Comparison of ENCODE assay signal across 8 cellular contexts in the genomic region with DNA sequence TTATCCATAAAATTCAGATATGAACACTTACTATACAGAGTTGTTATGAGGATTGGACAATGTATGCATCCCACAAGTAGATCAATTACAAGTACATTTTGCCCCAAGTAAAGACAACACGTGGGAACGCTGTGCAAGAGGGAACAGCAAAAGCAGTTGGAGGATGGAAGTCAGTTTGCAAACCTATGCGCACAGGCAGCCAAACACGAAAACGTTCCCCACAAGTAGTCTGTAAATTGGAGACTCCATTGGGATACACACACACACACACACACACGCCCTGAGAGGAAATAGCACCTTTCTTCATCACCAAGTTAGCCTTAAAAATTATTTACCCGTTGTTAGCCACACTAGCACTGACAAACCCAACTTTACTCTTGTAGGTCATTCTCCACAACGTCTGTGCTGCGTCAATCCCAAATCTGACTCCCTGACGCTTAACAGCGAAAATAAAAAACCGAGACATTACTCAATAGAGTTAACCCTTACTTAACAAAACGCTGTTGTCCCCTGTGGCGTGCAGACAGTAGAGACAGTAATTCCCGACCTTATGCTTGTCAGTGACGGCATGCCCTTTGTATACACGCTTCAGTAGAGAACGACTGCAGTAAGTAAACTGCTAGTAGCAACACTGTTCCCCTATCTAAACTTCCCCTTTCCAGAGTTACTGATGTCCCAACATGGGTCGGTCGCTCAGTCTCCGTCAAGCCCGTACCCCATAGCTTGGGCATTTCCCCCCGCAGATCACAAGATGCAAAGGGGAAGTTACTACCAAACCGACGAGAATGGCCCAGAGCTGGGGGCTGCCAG. TPM values are rescaled to one million over a fixed set of nuclear protein-coding genes. Genes with fewer than 3 reads are reported as not detected.
DNase-seq lines count a peak whose midpoint lies in the region; ATAC-seq, FAIRE-seq and TF ChIP-seq lines count a peak whose summit lies in the region.

No MANE protein-coding gene starts in this region.

- H3K9me3 ChIP-seq in K562 (replicated peaks; ENCODE audit: control insufficient read depth, insufficient read depth, low read depth, low read length) (no peaks in the 10 kb centered on the region), iPS-15b (ENCODE audit: control insufficient read depth, insufficient read depth, low read length) (no peaks in the 10 kb centered on the region)

- H3K9ac ChIP-seq in K562 (ENCODE audit: insufficient read depth in 1 of 2, low read depth in 2 of 2, low read length in 2 of 2) (peak overlapping the region; percentile 66 to 95), iPS-15b (ENCODE audit: low read depth, low read length) (peak overlapping the region; percentile 58)

- peak overlapping the region; percentile 60 for H3K27ac ChIP-seq in K562 (ENCODE audit: extremely low read depth, low read depth, low read length)

- ATAC-seq in GM19043 (IDR thresholded peaks at IDR 0.05; ENCODE audit: low read depth, unreplicated experiment) = peak; percentile 42
- peak; percentile 45 for ATAC-seq in HG03108 (IDR thresholded peaks at IDR 0.05; ENCODE audit: unreplicated experiment)
- peak; percentile 76 for ATAC-seq in K562

- no peaks in the 10 kb centered on the region for H4K20me1 ChIP-seq in K562 (replicated peaks; ENCODE audit: control insufficient read depth, insufficient read depth, low read length)

- CTCF ChIA-PET in K562 (lab: Yijun Ruan, JAX; ENCODE audit: low intra/inter-chr PET ratio) = no interaction called here

- BruUV-seq in K562 (replicated peaks; lab: Mats Ljungman, UMichigan) = TSS peak; percentile 52

- H2AFZ ChIP-seq in K562 (ENCODE audit: low read depth, low read length) = peak overlapping the region; percentile 99

- peaks cover 24% of the 10 kb centered on the region for H3K79me2 ChIP-seq in K562 (ENCODE audit: control insufficient read depth, insufficient read depth, low read length)

- TF ChIP-seq RAD21 in K562 (CRISPR knock-in tag; conservative IDR thresholded peaks at IDR 0.05 in 1 of 2, IDR thresholded peaks at IDR 0.05 in 1 of 2) = no peak

- H3K4me1 ChIP-seq in K562 (replicated peaks in 1 of 2; ENCODE audit: control insufficient read depth in 2 of 2, insufficient read depth in 2 of 2, low read length in 2 of 2) = peaks cover 4 to 10% of the 10 kb centered on the region in 2 experiments; a peak in 4 of 5 replicates
- H3K4me1 ChIP-seq in iPS-15b (ENCODE audit: control insufficient read depth, insufficient read depth, low read length) = peaks cover 13% of the 10 kb centered on the region

- TF ChIP-seq CTCF in K562 (IDR thresholded peaks at IDR 0.05 in 2 of 3, conservative IDR thresholded peaks at IDR 0.05 in 1 of 3; ENCODE audit: insufficient read depth in 2 of 3, low read depth in 1 of 3, low read length in 3 of 3) = no peak
- no peak for TF ChIP-seq CTCF in D721Med (IDR thresholded peaks at IDR 0.05; ENCODE audit: insufficient read depth, missing control alignments)

- peak overlapping the region; percentile 99 for H3K4me2 ChIP-seq in K562 (ENCODE audit: insufficient read depth, low read length)

- intact Hi-C loops in K562 (cut with micrococcal nuclease) = loop anchor here (5.0 kb wide), 2 partner anchors 67 to 107 kb away; partner anchors contain the start of genes CISD2 and UBE2D3

- H3K27me3 ChIP-seq in K562 (ENCODE audit: control insufficient read depth in 2 of 2, insufficient read depth in 2 of 2, low read length in 2 of 2) (no peaks in the 10 kb centered on the region), iPS-15b (ENCODE audit: control insufficient read depth, insufficient read depth, low read length) (no peaks in the 10 kb centered on the region)

- 3% methylated on average over 25 of the region's 25 CpGs for WGBS in K562 (ENCODE audit: insufficient coverage, low coverage, missing lambda C conversion rate)

- DNase-seq in COR-L47 (lab: John Stamatoyannopoulos, UW) = peak; percentile 10
- DNase-seq in OCI-M2 (lab: John Stamatoyannopoulos, UW; ENCODE audit: unreplicated experiment) = peak; percentile 36
- peak in 3 of 4 experiments; percentile 29 to 47 (median 46) for DNase-seq in K562 (ENCODE audit: extremely low read depth in 1 of 4, low spot score in 3 of 4)
- DNase-seq in skeletal muscle cell (ENCODE audit: low read depth) = no peak
- DNase-seq in D721Med (ENCODE audit: insufficient read length, low spot score) = no peak

- in situ Hi-C loops in K562 (cut with MboI) = no loop called here

- POLR2A ChIA-PET in K562 (lab: Yijun Ruan, JAX) = interaction anchor here (0.8 to 1.3 kb wide), 3 partner anchors 30 to 159 kb away, joined by 3 to 4 read pairs (median 3); no protein-coding TSS in a partner anchor

- H3K4me3 ChIP-seq in K562 (peak overlapping the region; percentile 71), iPS-15b (ENCODE audit: low read depth, low read length) (peak overlapping the region; percentile 96), skeletal muscle cell (ENCODE audit: low read depth, low read length) (peak overlapping the region; percentile 81)

- H3K36me3 ChIP-seq in K562 (ENCODE audit: control insufficient read depth, insufficient read depth, low read length) = no peaks in the 10 kb centered on the region
- no peaks in the 10 kb centered on the region for H3K36me3 ChIP-seq in iPS-15b (ENCODE audit: control insufficient read depth, insufficient read depth, low read length)

- TF ChIP-seq POLR2A in K562 (conservative IDR thresholded peaks at IDR 0.05) = no peak

- H3K9me1 ChIP-seq in K562 (ENCODE audit: control insufficient read depth, insufficient read depth, low read length) = no peaks in the 10 kb centered on the region

- TF ChIP-seq EP300 in K562 (IDR thresholded peaks at IDR 0.05; ENCODE audit: low read length) = no peak

- FAIRE-seq in K562 (lab: Jason Lieb, UNC) (peak; percentile 79), D721Med (lab: Jason Lieb, UNC) (no peak)

TF ChIP-seq in K562, 482 proteins besides CTCF, POLR2A, EP300 and RAD21 (continues in another document):
- TF ChIP-seq ZNF224 (CRISPR knock-in tag; IDR thresholded peaks at IDR 0.05) = 0 out of 2 replicates have a peak, but pooled peaks have one; percentile 46
- TF ChIP-seq HNRNPH1 (optimal IDR thresholded peaks at IDR 0.05; ENCODE audit: low read depth, low read length) = no peak
- TF ChIP-seq, protein P1, sequence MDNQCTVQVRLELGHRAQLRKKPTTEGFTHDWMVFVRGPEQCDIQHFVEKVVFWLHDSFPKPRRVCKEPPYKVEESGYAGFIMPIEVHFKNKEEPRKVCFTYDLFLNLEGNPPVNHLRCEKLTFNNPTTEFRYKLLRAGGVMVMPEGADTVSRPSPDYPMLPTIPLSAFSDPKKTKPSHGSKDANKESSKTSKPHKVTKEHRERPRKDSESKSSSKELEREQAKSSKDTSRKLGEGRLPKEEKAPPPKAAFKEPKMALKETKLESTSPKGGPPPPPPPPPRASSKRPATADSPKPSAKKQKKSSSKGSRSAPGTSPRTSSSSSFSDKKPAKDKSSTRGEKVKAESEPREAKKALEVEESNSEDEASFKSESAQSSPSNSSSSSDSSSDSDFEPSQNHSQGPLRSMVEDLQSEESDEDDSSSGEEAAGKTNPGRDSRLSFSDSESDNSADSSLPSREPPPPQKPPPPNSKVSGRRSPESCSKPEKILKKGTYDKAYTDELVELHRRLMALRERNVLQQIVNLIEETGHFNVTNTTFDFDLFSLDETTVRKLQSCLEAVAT (IDR thresholded peaks at IDR 0.05) = peak in 1 of 2 experiments; percentile 24; a peak in 1 of 4 replicates
- TF ChIP-seq ZKSCAN3 (CRISPR knock-in tag; IDR thresholded peaks at IDR 0.05) = no peak
- no peak for TF ChIP-seq PML (IDR thresholded peaks at IDR 0.05; ENCODE audit: low read length)
- TF ChIP-seq SMAD2 (IDR thresholded peaks at IDR 0.05; ENCODE audit: low read depth, low read length) = no peak
- TF ChIP-seq PKNOX1 (IDR thresholded peaks at IDR 0.05) = peak; percentile 31
- peak; percentile 70 for TF ChIP-seq ZNF232 (CRISPR knock-in tag; IDR thresholded peaks at IDR 0.05)
- peak; percentile 32; the same call in 1 of the 2 replicates for TF ChIP-seq EHMT2 (IDR thresholded peaks at IDR 0.05)
- 0 out of 2 replicates have a peak, but pooled peaks have one; percentile 72 for TF ChIP-seq ZNF24 (IDR thresholded peaks at IDR 0.05)

RNA-seq across cellular contexts. Expression of gene MANBA, which starts 0.7 kb away (rescaled TPM):
- 13.7 and 32.2 TPM in 2 replicates for total RNA-seq in K562 (2011; cell fraction: chromatin; rRNA removed; ENCODE audit: low replicate concordance)
- total RNA-seq in K562 (2011; cell fraction: nucleolus; rRNA removed) = 9.7 TPM in 2 replicates
- 15.8 and 21.3 TPM in 2 replicates for total RNA-seq in K562 (2011; cell fraction: nucleoplasm; rRNA removed)
- total RNA-seq in K562 (2014; rRNA removed) (8.2 and 10.9 TPM in 2 replicates), K562 (2014; rRNA removed; fragmentation: Illumina TruSeq; extraction: Trizol) (9.0 and 9.4 TPM in 2 replicates), K562 (2015; rRNA removed; fragmentation: Illumina TruSeq; extraction: Trizol) (12.9 and 13.3 TPM in 2 replicates), K562 (2021) (7.7 TPM in 2 replicates)
- polyA plus RNA-seq in K562 (2011; rRNA removed) (2.8 and 5.3 TPM in 2 replicates), K562 (2014; fragmentation: Illumina TruSeq; extraction: Trizol) (6.6 and 7.8 TPM in 2 replicates), K562 (2014; fragmentation: Nextera tagmentation; extraction: Ambion mirVana) (1 to 10 TPM; 1.8 to 3.7 TPM), K562 (2014; rRNA removed) (4.7 and 6.1 TPM in 2 replicates)
- 4.7 and 6.0 TPM in 2 replicates for polyA plus RNA-seq in K562 (2011; cell fraction: cytosol; rRNA removed)
- polyA plus RNA-seq in K562 (2011; cell fraction: nucleus; rRNA removed) = 9.1 and 15.4 TPM in 2 replicates
- polyA plus RNA-seq in K562 (2012) = 9.1 and 18.3 TPM in 2 replicates
- 6.0 and 11.7 TPM in 2 replicates for polyA minus RNA-seq in K562 (2011; rRNA and poly(A)+ RNA removed)
- polyA minus RNA-seq in K562 (2011; cell fraction: cytosol; rRNA and poly(A)+ RNA removed) = 5.5 and 7.5 TPM in 2 replicates
- polyA minus RNA-seq in K562 (2011; cell fraction: nucleus; rRNA and poly(A)+ RNA removed) = 14.5 and 20.7 TPM in 2 replicates

Comparison
In these comparisons a context has a peak if more than half of its experiments do, and no peak if none do; other contexts are left out.
1. DNase-seq: peak in COR-L47 (single experiment), OCI-M2 (single experiment) and K562 (3 of 4); none in skeletal muscle cell (single experiment) and D721Med (single experiment).
2. Peak in every context shown above with its lines, with median percentiles within 50 percentile points of each other: ATAC-seq and H3K4me3 ChIP-seq.